In genomic region chr17:71438631-71439146, GRCh38 we compare ENCODE assay signal across 1 cellular context.
A peak's percentile ranks its signal among the peaks of the same experiment; 100 is the strongest.
TF ChIP-seq lines count a peak whose summit lies in the region.

No MANE protein-coding gene starts in this region.

TF ChIP-seq in A549, 52 proteins besides CTCF, POLR2A, EP300 and RAD21 (continued from another document):
- TF ChIP-seq ZNF302 (CRISPR knock-in tag; IDR thresholded peaks at IDR 0.05) (no peak), FOSB (CRISPR knock-in tag; IDR thresholded peaks at IDR 0.05) (no peak), NR3C1 (IDR thresholded peaks at IDR 0.05) (no peak), NFE2L2 (conservative IDR thresholded peaks at IDR 0.05; ENCODE audit: low read length) (no peak), MAZ (IDR thresholded peaks at IDR 0.05; ENCODE audit: borderline replicate concordance, low read depth, low read length) (no peak), JUNB (IDR thresholded peaks at IDR 0.05) (peak; percentile 96), GATA3 (IDR thresholded peaks at IDR 0.05; ENCODE audit: borderline replicate concordance) (peak; percentile 77; the same call in 1 of the 2 replicates), REST (IDR thresholded peaks at IDR 0.05) (no peak), RARB (CRISPR knock-in tag; IDR thresholded peaks at IDR 0.05) (no peak)
- TF ChIP-seq, protein P1, sequence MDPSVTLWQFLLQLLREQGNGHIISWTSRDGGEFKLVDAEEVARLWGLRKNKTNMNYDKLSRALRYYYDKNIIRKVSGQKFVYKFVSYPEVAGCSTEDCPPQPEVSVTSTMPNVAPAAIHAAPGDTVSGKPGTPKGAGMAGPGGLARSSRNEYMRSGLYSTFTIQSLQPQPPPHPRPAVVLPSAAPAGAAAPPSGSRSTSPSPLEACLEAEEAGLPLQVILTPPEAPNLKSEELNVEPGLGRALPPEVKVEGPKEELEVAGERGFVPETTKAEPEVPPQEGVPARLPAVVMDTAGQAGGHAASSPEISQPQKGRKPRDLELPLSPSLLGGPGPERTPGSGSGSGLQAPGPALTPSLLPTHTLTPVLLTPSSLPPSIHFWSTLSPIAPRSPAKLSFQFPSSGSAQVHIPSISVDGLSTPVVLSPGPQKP (IDR thresholded peaks at IDR 0.05; ENCODE audit: low read depth, low read length): no peak
TF ChIP-seq in A549: peak in this region for 12.
